Comparison of ENCODE assay signal across 8 cellular contexts in genomic region chr1:1433804-1434130, GRCh38. TPM values are rescaled to one million over a fixed set of nuclear protein-coding genes. Genes with fewer than 3 reads are reported as not detected.
A peak's percentile ranks its signal among the peaks of the same experiment; 100 is the strongest.
DNase-seq lines count a peak whose midpoint lies in the region; ATAC-seq and TF ChIP-seq lines count a peak whose summit lies in the region.

No MANE protein-coding gene starts in this region.

- no TSS peak for BruUV-seq in mammary epithelial cell (replicated peaks; lab: Mats Ljungman, UMichigan)

- ATAC-seq in CD4-positive, CD25-positive, alpha-beta regulatory T cell (ENCODE audit: low read depth in 2 of 2), result no peak
- peak; percentile 6 for ATAC-seq in mucosa of descending colon
- ATAC-seq in HG02852 (IDR thresholded peaks at IDR 0.05; ENCODE audit: unreplicated experiment), result no peak
- no peak for ATAC-seq in GM18867 (IDR thresholded peaks at IDR 0.05; ENCODE audit: unreplicated experiment)
- no peak for ATAC-seq in HG03175 (IDR thresholded peaks at IDR 0.05; ENCODE audit: unreplicated experiment)

- peak overlapping the region; percentile 79 for H2AFZ ChIP-seq in mammary epithelial cell (ENCODE audit: low read depth, low read length)

- H3K36me3 Mint-ChIP-seq in CD4-positive, CD25-positive, alpha-beta regulatory T cell, result no peaks in the 10 kb centered on the region

- intact Hi-C loops in mammary epithelial cell (cut with micrococcal nuclease) (no loop called here), mucosa of descending colon (cut with DNase I, micrococcal nuclease) (no loop called here)

- no peak overlapping the region for H3K9ac ChIP-seq in mammary epithelial cell (ENCODE audit: insufficient read depth, low read length)
- H3K9ac ChIP-seq in stomach smooth muscle (ENCODE audit: low read length in 2 of 2), result peak overlapping the region; percentile 69 to 82

- peaks cover 11% of the 10 kb centered on the region for H3K4me1 ChIP-seq in CD4-positive, CD25-positive, alpha-beta regulatory T cell (ENCODE audit: control insufficient read depth, insufficient read depth, low read length, poor library complexity, severe bottlenecking)
- H3K4me1 ChIP-seq in mammary epithelial cell (ENCODE audit: insufficient read depth, low read length) (peaks cover 50% of the 10 kb centered on the region), mucosa of descending colon (ENCODE audit: low read depth) (peaks cover 68% of the 10 kb centered on the region), stomach smooth muscle (ENCODE audit: control insufficient read depth, insufficient read depth, low read length) (peaks cover 86% of the 10 kb centered on the region)

- in situ Hi-C loops in mammary epithelial cell (cut with MboI; ENCODE audit: low sequenced_read_pairs in 2 of 2), result no loop called here

- no peaks in the 10 kb centered on the region for H3K9me3 Mint-ChIP-seq in CD4-positive, CD25-positive, alpha-beta regulatory T cell

- peaks cover 0 to 3% (median 0%) of the 10 kb centered on the region in 4 donors for H3K4me1 Mint-ChIP-seq in CD4-positive, CD25-positive, alpha-beta regulatory T cell

- no peaks in the 10 kb centered on the region for H3K36me3 ChIP-seq in CD4-positive, CD25-positive, alpha-beta regulatory T cell (ENCODE audit: control insufficient read depth, insufficient read depth, low read length)
- H3K36me3 ChIP-seq in mammary epithelial cell (ENCODE audit: insufficient read depth, low read length) (no peaks in the 10 kb centered on the region), mucosa of descending colon (ENCODE audit: low read depth) (no peaks in the 10 kb centered on the region), stomach smooth muscle (ENCODE audit: control insufficient read depth in 2 of 2, insufficient read depth in 2 of 2, low read length in 2 of 2) (no peaks in the 10 kb centered on the region)

- no peak overlapping the region for H3K27ac Mint-ChIP-seq in CD4-positive, CD25-positive, alpha-beta regulatory T cell

- H3K79me2 ChIP-seq in mammary epithelial cell (ENCODE audit: insufficient read depth, low read length), result no peaks in the 10 kb centered on the region

- H3K9me3 ChIP-seq in CD4-positive, CD25-positive, alpha-beta regulatory T cell (ENCODE audit: control insufficient read depth in 2 of 2, low read length in 2 of 2), result no peaks in the 10 kb centered on the region
- H3K9me3 ChIP-seq in mammary epithelial cell (replicated peaks; ENCODE audit: insufficient read depth, low read length) (no peaks in the 10 kb centered on the region), mucosa of descending colon (no peaks in the 10 kb centered on the region), stomach smooth muscle (ENCODE audit: control insufficient read depth in 2 of 2, low read length in 2 of 2) (no peaks in the 10 kb centered on the region)

- 26% methylated on average over 6 of the region's 12 CpGs for WGBS in mammary epithelial cell (ENCODE audit: low coverage, missing lambda C conversion rate)

- no peaks in the 10 kb centered on the region for H4K20me1 ChIP-seq in mammary epithelial cell (ENCODE audit: insufficient read depth, low read length)

- TF ChIP-seq CTCF in mammary epithelial cell (conservative IDR thresholded peaks at IDR 0.05 in 1 of 2, IDR thresholded peaks at IDR 0.05 in 1 of 2; ENCODE audit: extremely low read depth in 1 of 2, insufficient read depth in 1 of 2, low read depth in 1 of 2, low read length in 2 of 2), result no peak
- no peak for TF ChIP-seq CTCF in mucosa of descending colon (IDR thresholded peaks at IDR 0.05)

- H3K27me3 Mint-ChIP-seq in CD4-positive, CD25-positive, alpha-beta regulatory T cell, result peaks cover 27% of the 10 kb centered on the region

- H3K4me3 ChIP-seq in CD4-positive, CD25-positive, alpha-beta regulatory T cell (ENCODE audit: low read depth, low read length), result no peak overlapping the region
- H3K4me3 ChIP-seq in mammary epithelial cell (replicated peaks in 1 of 3; ENCODE audit: insufficient read depth in 1 of 3, low read depth in 2 of 3, low read length in 3 of 3), result no peak overlapping the region
- H3K4me3 ChIP-seq in mucosa of descending colon, result no peak overlapping the region
- H3K4me3 ChIP-seq in stomach smooth muscle (ENCODE audit: low read length in 2 of 2), result peak overlapping the region; percentile 62 to 78

- CTCF ChIA-PET in mammary epithelial cell (lab: Charles Lee; ENCODE audit: low non-redundant PET), result interaction anchor here (0.7 kb wide), 1 partner anchor 89 kb away, joined by 3 read pairs; no protein-coding TSS in a partner anchor

- no peak for DNase-seq in CD4-positive, CD25-positive, alpha-beta regulatory T cell
- DNase-seq in MV-4-11 (lab: John Stamatoyannopoulos, UW), result peak; percentile 24
- peak; percentile 21 for DNase-seq in mammary epithelial cell
- DNase-seq in mucosa of descending colon, result peak in 1 of 3 donors; percentile 63

- H3K4me3 Mint-ChIP-seq in CD4-positive, CD25-positive, alpha-beta regulatory T cell, result no peak overlapping the region

- peak overlapping the region; percentile 77 for H3K4me2 ChIP-seq in mammary epithelial cell (ENCODE audit: insufficient read depth, low read depth, low read length)

- dilution Hi-C loops in mammary epithelial cell (cut with HindIII; ENCODE audit: low sequenced_read_pairs), result no loop called here

- peak overlapping the region; percentile 5 for H3K27ac ChIP-seq in CD4-positive, CD25-positive, alpha-beta regulatory T cell (ENCODE audit: insufficient read depth, low read length, poor library complexity, severe bottlenecking)
- H3K27ac ChIP-seq in mammary epithelial cell (ENCODE audit: insufficient read depth, low read depth, low read length) (no peak overlapping the region), stomach smooth muscle (ENCODE audit: low read length) (peak overlapping the region; percentile 99)

- H3K27me3 ChIP-seq in CD4-positive, CD25-positive, alpha-beta regulatory T cell (ENCODE audit: control insufficient read depth, insufficient read depth, low read length), result peaks cover 4% of the 10 kb centered on the region
- H3K27me3 ChIP-seq in mammary epithelial cell (ENCODE audit: insufficient read depth, low read length), result no peaks in the 10 kb centered on the region
- no peaks in the 10 kb centered on the region for H3K27me3 ChIP-seq in stomach smooth muscle (ENCODE audit: control insufficient read depth in 1 of 2, insufficient read depth in 2 of 2, low read length in 2 of 2)

RNA-seq across cellular contexts. Expression of gene VWA1, which starts 1.7 kb away (rescaled TPM):
- total RNA-seq in CD4-positive, CD25-positive, alpha-beta regulatory T cell, result not detected
- not detected for polyA plus RNA-seq in CD4-positive, CD25-positive, alpha-beta regulatory T cell
- total RNA-seq in mammary epithelial cell (10 to 100 TPM; 11.3 to 27.3 TPM), mucosa of descending colon (10 to 100 TPM; 38.5 to 89.4 (median 74.3) TPM)
- 4.2 TPM for polyA plus RNA-seq in mammary epithelial cell
- 1.2 TPM for polyA minus RNA-seq in mammary epithelial cell

RNA-seq across cellular contexts. Expression of gene ANKRD65, which starts 12.7 kb away (rescaled TPM):
- not detected for total RNA-seq in CD4-positive, CD25-positive, alpha-beta regulatory T cell
- polyA plus RNA-seq in CD4-positive, CD25-positive, alpha-beta regulatory T cell, result under 1 TPM in 1 of 4 donors, not detected in 3; 0.14 TPM
- total RNA-seq in mammary epithelial cell, result 1 to 10 TPM; 3.1 to 7.5 TPM
- polyA plus RNA-seq in mammary epithelial cell, result 3.6 TPM
- 9.3 TPM for polyA minus RNA-seq in mammary epithelial cell
- total RNA-seq in mucosa of descending colon, result 10 to 100 TPM in 1 of 3 donors, 1 to 10 TPM in 1, under 1 TPM in 1; 0.81 to 11.3 (median 1.9) TPM

RNA-seq across cellular contexts. Expression of gene ATAD3C, which starts 15.7 kb away (rescaled TPM):
- total RNA-seq in CD4-positive, CD25-positive, alpha-beta regulatory T cell, result 3.4 TPM
- polyA plus RNA-seq in CD4-positive, CD25-positive, alpha-beta regulatory T cell, result 1 to 10 TPM in 3 of 4 donors, under 1 TPM in 1; 0.65 to 4.2 (median 2.3) TPM
- 1 to 10 TPM; 1.8 to 4.6 TPM for total RNA-seq in mammary epithelial cell
- polyA plus RNA-seq in mammary epithelial cell, result 2.6 TPM
- polyA minus RNA-seq in mammary epithelial cell, result 0.26 TPM
- total RNA-seq in mucosa of descending colon, result 1 to 10 TPM in 1 of 3 donors, under 1 TPM in 2; 0.35 to 1.4 (median 0.55) TPM

RNA-seq across cellular contexts. Expression of gene MRPL20, which starts 26.7 kb away (rescaled TPM):
- total RNA-seq in CD4-positive, CD25-positive, alpha-beta regulatory T cell, result 83.4 TPM
- polyA plus RNA-seq in CD4-positive, CD25-positive, alpha-beta regulatory T cell, result 100 to 1,000 TPM; 162 to 188 (median 178) TPM
- total RNA-seq in mammary epithelial cell, result 100 to 1,000 TPM in 1 of 2 donors, 10 to 100 TPM in 1; 56.7 to 115 TPM
- polyA plus RNA-seq in mammary epithelial cell, result 157 TPM
- polyA minus RNA-seq in mammary epithelial cell, result 119 TPM
- total RNA-seq in mucosa of descending colon, result 100 to 1,000 TPM in 2 of 3 donors, 10 to 100 TPM in 1; 75.7 to 106 (median 105) TPM

RNA-seq across cellular contexts. Expression of gene CCNL2, which starts 34.6 kb away (rescaled TPM):
- 287 TPM for total RNA-seq in CD4-positive, CD25-positive, alpha-beta regulatory T cell
- 10 to 100 TPM; 17.6 to 24.6 (median 21.4) TPM for polyA plus RNA-seq in CD4-positive, CD25-positive, alpha-beta regulatory T cell
- total RNA-seq in mammary epithelial cell, result 100 to 1,000 TPM; 103 to 140 TPM
- polyA plus RNA-seq in mammary epithelial cell, result 64.9 TPM
- 21.9 TPM for polyA minus RNA-seq in mammary epithelial cell
- total RNA-seq in mucosa of descending colon, result 100 to 1,000 TPM; 123 to 172 (median 151) TPM

Comparison
In these comparisons a context has a peak if more than half of its experiments do, and no peak if none do; other contexts are left out.
1. DNase-seq: peak in MV-4-11 (single experiment) and mammary epithelial cell (single experiment); none in CD4-positive, CD25-positive, alpha-beta regulatory T cell (0 of 3).
2. H3K4me3 ChIP-seq: peak in stomach smooth muscle (2 of 2); none in CD4-positive, CD25-positive, alpha-beta regulatory T cell (single experiment), mammary epithelial cell (0 of 3) and mucosa of descending colon (single experiment).
3. RNA of gene VWA1, which starts 1.7 kb away (total RNA-seq): 38.5 to 89.4 TPM in mucosa of descending colon and 11.3 to 27.3 TPM in mammary epithelial cell; not detected in CD4-positive, CD25-positive, alpha-beta regulatory T cell (single experiment); every median in the first group is over 10 times any median in the second.